In genomic region chr13:104106705-104107393, GRCh38 we compare ENCODE assay signal across 1 cellular context.
TF ChIP-seq lines count a peak whose summit lies in the region.

No MANE protein-coding gene starts in this region.

TF ChIP-seq in HCT116, 20 proteins besides CTCF, POLR2A, EP300 and RAD21:
- TF ChIP-seq EGR1 (IDR thresholded peaks at IDR 0.05; ENCODE audit: low read depth) (no peak), JUND (IDR thresholded peaks at IDR 0.05) (no peak), FOSL1 (IDR thresholded peaks at IDR 0.05; ENCODE audit: low read depth) (no peak), ATF3 (IDR thresholded peaks at IDR 0.05) (no peak), EZH2phosphoT487 (IDR thresholded peaks at IDR 0.05; ENCODE audit: borderline replicate concordance) (no peak), POLR2AphosphoS5 (IDR thresholded peaks at IDR 0.05; ENCODE audit: low read depth, low read length) (no peak), ZFX (IDR thresholded peaks at IDR 0.05) (no peak), CEBPB (IDR thresholded peaks at IDR 0.05; ENCODE audit: low read depth) (no peak), SRF (IDR thresholded peaks at IDR 0.05; ENCODE audit: low read depth) (no peak), EZH2 (IDR thresholded peaks at IDR 0.05) (no peak), TCF7L2 (IDR thresholded peaks at IDR 0.05; ENCODE audit: borderline replicate concordance, extremely low read depth, insufficient read depth, insufficient read length) (no peak), ELF1 (IDR thresholded peaks at IDR 0.05; ENCODE audit: borderline replicate concordance, low read depth) (no peak), YY1 (IDR thresholded peaks at IDR 0.05; ENCODE audit: extremely low read depth, insufficient replicate concordance, low read depth, low read length) (no peak), REST (IDR thresholded peaks at IDR 0.05; ENCODE audit: low read depth) (no peak)
- TF ChIP-seq, protein P1, sequence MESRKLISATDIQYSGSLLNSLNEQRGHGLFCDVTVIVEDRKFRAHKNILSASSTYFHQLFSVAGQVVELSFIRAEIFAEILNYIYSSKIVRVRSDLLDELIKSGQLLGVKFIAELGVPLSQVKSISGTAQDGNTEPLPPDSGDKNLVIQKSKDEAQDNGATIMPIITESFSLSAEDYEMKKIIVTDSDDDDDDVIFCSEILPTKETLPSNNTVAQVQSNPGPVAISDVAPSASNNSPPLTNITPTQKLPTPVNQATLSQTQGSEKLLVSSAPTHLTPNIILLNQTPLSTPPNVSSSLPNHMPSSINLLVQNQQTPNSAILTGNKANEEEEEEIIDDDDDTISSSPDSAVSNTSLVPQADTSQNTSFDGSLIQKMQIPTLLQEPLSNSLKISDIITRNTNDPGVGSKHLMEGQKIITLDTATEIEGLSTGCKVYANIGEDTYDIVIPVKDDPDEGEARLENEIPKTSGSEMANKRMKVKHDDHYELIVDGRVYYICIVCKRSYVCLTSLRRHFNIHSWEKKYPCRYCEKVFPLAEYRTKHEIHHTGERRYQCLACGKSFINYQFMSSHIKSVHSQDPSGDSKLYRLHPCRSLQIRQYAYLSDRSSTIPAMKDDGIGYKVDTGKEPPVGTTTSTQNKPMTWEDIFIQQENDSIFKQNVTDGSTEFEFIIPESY (IDR thresholded peaks at IDR 0.05; ENCODE audit: extremely low read depth, insufficient replicate concordance, low read length) = no peak
